Comparison of ENCODE assay signal across 8 cellular contexts in the genomic region with DNA sequence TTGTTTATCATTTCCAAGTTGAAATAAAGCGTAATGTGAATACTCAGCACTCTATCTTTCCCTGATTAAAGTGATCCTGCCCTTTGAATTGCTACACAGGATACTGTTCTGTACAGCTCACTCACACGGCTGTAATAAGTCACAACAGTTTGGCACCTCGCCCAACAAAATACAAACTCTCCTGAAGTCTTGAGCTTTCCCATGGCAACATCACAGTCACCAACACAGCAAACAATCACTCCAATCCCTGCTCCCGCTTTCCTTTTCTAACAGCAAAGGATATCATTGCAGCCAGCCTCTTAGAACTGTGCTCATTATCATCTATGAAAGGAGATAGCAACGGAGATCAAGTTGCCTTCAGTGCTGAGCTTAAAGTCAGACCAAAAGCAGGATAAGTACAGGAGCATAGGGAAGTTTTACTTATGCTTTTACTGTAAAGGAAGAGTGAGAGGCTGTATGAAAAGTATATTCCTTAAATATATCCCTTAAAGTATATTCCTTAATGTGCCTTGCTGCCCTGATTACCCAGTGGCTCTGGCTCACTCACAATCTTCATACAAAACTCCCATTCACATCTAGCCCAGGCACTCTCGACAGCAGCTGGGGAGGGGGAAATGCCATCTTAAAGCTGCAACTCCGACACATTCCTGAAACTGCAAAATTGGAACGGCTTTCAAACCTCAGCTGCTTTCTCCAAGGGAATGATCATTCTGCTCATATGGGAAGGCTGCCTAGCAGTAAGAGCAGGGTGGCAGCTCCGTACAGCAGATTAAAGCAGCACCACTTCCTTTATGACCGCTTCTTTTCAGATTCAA. TPM values are rescaled to one million over a fixed set of nuclear protein-coding genes. Genes with fewer than 3 reads are reported as not detected.
DNase-seq lines count a peak whose midpoint lies in the region; ATAC-seq and TF ChIP-seq lines count a peak whose summit lies in the region.

No MANE protein-coding gene starts in this region.

- ATAC-seq in Right ventricle myocardium inferior = peak; percentile 96
- ATAC-seq in HG02981 (IDR thresholded peaks at IDR 0.05; ENCODE audit: unreplicated experiment) = no peak

- TF ChIP-seq CTCF in dorsolateral prefrontal cortex (IDR thresholded peaks at IDR 0.05 in 54 of 56, conservative IDR thresholded peaks at IDR 0.05 in 2 of 56; ENCODE audit: low read depth in 1 of 56, partially characterized antibody in 56 of 56) (peak in 1 of 56 donors; percentile 7), lower leg skin (IDR thresholded peaks at IDR 0.05) (no peak)

- no peak for TF ChIP-seq POLR2A in lower leg skin (IDR thresholded peaks at IDR 0.05)

- peak overlapping the region in 54 of 59 donors; percentile 4 to 85 (median 65) for H3K27ac ChIP-seq in dorsolateral prefrontal cortex

- no peaks in the 10 kb centered on the region for H3K27me3 ChIP-seq in dorsolateral prefrontal cortex

- 3 to 4% methylated on average over 10 of the region's 10 CpGs for WGBS in lower leg skin, 2 donors

- intact Hi-C loops in Right ventricle myocardium inferior (cut with DNase I) = loop anchor here (5.0 kb wide), 1 partner anchor 55 kb away; no protein-coding TSS in a partner anchor
- intact Hi-C loops in cardiac septum (cut with DNase I) = loop anchor here (1.0 to 5.0 kb wide), 2 partner anchors 31 to 50 kb away; no protein-coding TSS in a partner anchor
- intact Hi-C loops in dorsolateral prefrontal cortex (cut with DNase I) = no loop called here
- intact Hi-C loops in lower leg skin (cut with DNase I; ENCODE audit: low total_unique reads) = no loop called here

- peak overlapping the region; percentile 2 to 67 (median 43) for H3K4me3 ChIP-seq in dorsolateral prefrontal cortex
- no peak overlapping the region for H3K4me3 ChIP-seq in lower leg skin (ENCODE audit: low read depth, poor library complexity, severe bottlenecking)

- peak; percentile 66 for DNase-seq in Right ventricle myocardium inferior (ENCODE audit: missing footprints)
- no peak for DNase-seq in cardiac septum (ENCODE audit: low spot score)
- DNase-seq in RKO (ENCODE audit: low spot score) = peak; percentile 75
- DNase-seq in dorsolateral prefrontal cortex = peak in 4 of 10 donors; percentile 23 to 31 (median 28)
- DNase-seq in lower leg skin (ENCODE audit: low spot score in 2 of 2) = peak; percentile 92 to 93
- peak; percentile 100 for DNase-seq in stromal cell of bone marrow (ENCODE audit: low read depth)
- no peak for DNase-seq in NCI-H510A (lab: John Stamatoyannopoulos, UW)

RNA-seq across cellular contexts. Expression of gene MAML2, which starts 35.9 kb away (rescaled TPM):
- total RNA-seq in Right ventricle myocardium inferior (5.2 TPM), cardiac septum (4.8 TPM), dorsolateral prefrontal cortex (10 to 100 TPM in 64 of 120 experiments, 1 to 10 TPM in 56; 4.9 to 21.8 (median 10.2) TPM), lower leg skin (10 to 100 TPM; 17.6 to 31.6 (median 25.8) TPM)

Comparison
In these comparisons a context has a peak if more than half of its experiments do, and no peak if none do; other contexts are left out.
1. DNase-seq: peak in Right ventricle myocardium inferior (single experiment), RKO (single experiment), lower leg skin (2 of 2) and stromal cell of bone marrow (single experiment); none in cardiac septum (single experiment) and NCI-H510A (single experiment).
2. intact Hi-C loops: an anchor here in Right ventricle myocardium inferior (5.0 kb wide) and cardiac septum (1.0 to 5.0 kb wide); none called in dorsolateral prefrontal cortex and lower leg skin.